In the genomic region with DNA sequence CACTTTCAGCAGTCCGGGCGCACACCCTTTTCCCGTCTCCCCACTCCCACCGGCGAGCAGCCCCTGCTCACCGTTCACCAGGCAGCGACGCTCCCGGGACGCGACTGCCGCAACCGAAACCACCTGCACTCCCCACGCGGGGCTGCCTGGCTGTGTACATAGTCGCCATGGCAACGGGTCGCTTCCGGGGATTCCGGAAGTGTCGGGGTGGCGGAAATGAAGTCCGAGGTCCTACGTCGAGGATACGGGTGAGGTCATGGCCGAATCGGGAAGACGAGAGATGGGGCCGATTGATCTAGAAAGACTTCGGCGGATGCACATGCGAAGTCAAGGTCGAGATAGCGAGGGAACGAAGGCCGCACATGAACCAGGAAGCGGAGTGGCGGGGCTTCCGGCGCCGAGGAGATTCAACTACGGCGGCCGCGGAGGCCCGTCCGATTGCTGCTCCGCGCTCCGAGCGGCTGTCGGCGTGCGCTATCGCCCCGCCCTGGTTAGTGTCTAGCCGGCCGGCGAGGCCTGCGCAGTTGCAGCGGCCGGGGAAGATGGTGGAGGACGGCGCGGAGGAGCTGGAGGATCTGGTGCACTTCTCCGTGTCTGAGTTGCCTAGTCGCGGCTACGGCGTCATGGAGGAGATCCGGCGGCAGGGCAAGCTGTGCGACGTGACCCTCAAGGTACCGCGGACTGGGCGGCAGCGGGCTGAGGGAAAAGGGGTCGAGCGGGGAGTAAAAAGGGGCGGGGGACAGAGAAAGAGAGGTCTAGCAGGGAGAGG, we compare ENCODE assay signal across 8 cellular contexts. TPM values are rescaled to one million over a fixed set of nuclear protein-coding genes. Genes with fewer than 3 reads are reported as not detected.
A peak's percentile ranks its signal among the peaks of the same experiment; 100 is the strongest.
DNase-seq lines count a peak whose midpoint lies in the region; TF ChIP-seq lines count a peak whose summit lies in the region.

A gene with protein sequence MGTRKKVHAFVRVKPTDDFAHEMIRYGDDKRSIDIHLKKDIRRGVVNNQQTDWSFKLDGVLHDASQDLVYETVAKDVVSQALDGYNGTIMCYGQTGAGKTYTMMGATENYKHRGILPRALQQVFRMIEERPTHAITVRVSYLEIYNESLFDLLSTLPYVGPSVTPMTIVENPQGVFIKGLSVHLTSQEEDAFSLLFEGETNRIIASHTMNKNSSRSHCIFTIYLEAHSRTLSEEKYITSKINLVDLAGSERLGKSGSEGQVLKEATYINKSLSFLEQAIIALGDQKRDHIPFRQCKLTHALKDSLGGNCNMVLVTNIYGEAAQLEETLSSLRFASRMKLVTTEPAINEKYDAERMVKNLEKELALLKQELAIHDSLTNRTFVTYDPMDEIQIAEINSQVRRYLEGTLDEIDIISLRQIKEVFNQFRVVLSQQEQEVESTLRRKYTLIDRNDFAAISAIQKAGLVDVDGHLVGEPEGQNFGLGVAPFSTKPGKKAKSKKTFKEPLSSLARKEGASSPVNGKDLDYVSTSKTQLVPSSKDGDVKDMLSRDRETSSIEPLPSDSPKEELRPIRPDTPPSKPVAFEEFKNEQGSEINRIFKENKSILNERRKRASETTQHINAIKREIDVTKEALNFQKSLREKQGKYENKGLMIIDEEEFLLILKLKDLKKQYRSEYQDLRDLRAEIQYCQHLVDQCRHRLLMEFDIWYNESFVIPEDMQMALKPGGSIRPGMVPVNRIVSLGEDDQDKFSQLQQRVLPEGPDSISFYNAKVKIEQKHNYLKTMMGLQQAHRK (minus strand): TSS at position 376 of the 769 bp plus-strand sequence. CDS start 5,425 bp downstream, outside the sequence.
A gene (plus strand): TSS at position 521 of the 769 bp plus-strand sequence. CDS start 22 bp downstream, at position 543.

- under 1% methylated on average over 62 of the region's 82 CpGs for WGBS in suprapubic skin

- CTCF ChIA-PET in HEK293T (lab: Yijun Ruan, JAX), result no interaction called here

- DNase-seq in GM04504 (ENCODE audit: low read depth), result peak; percentile 90
- DNase-seq in HEK293T (ENCODE audit: extremely low spot score), result peak; percentile 92
- peak; percentile 91 for DNase-seq in MV-4-11 (lab: John Stamatoyannopoulos, UW)
- peak; percentile 92 for DNase-seq in SK-N-DZ (ENCODE audit: low spot score)
- DNase-seq in globus pallidus (ENCODE audit: low spot score), result peak; percentile 93
- peak; percentile 90 for DNase-seq in occipital lobe (lab: John Stamatoyannopoulos, UW)
- peak; percentile 97 for DNase-seq in suprapubic skin (ENCODE audit: low spot score in 2 of 2)

- H3K36me3 ChIP-seq in suprapubic skin, result no peaks in the 10 kb centered on the region

- no peaks in the 10 kb centered on the region for H3K27me3 Mint-ChIP-seq in activated naive CD4-positive, alpha-beta T cell treated with anti-CD3 and anti-CD28 coated beads, Interleukin-2, amount 50 U/mL, for 24 hours

- H3K4me3 Mint-ChIP-seq in activated naive CD4-positive, alpha-beta T cell treated with anti-CD3 and anti-CD28 coated beads, Interleukin-2, amount 50 U/mL, for 24 hours, result peak within 1 kb of the TSS; percentile 95

- no peaks in the 10 kb centered on the region for H3K27me3 ChIP-seq in suprapubic skin

- no peak for TF ChIP-seq CTCF in suprapubic skin (IDR thresholded peaks at IDR 0.05)

- no peaks in the 10 kb centered on the region for H3K9me3 ChIP-seq in suprapubic skin

- peak in 1 of 2 donors; percentile 27 for TF ChIP-seq POLR2A in suprapubic skin (IDR thresholded peaks at IDR 0.05)

- H3K4me1 Mint-ChIP-seq in activated naive CD4-positive, alpha-beta T cell treated with anti-CD3 and anti-CD28 coated beads, Interleukin-2, amount 50 U/mL, for 24 hours, result peaks cover 51% of the 10 kb centered on the region

- peak within 1 kb of the TSS; percentile 99 for H3K27ac Mint-ChIP-seq in activated naive CD4-positive, alpha-beta T cell treated with anti-CD3 and anti-CD28 coated beads, Interleukin-2, amount 50 U/mL, for 24 hours

- H3K36me3 Mint-ChIP-seq in activated naive CD4-positive, alpha-beta T cell treated with anti-CD3 and anti-CD28 coated beads, Interleukin-2, amount 50 U/mL, for 24 hours, result peaks cover 4% of the 10 kb centered on the region

- peaks cover 42% of the 10 kb centered on the region for H3K4me1 ChIP-seq in suprapubic skin

- peak within 1 kb of the TSS; percentile 96 for H3K27ac ChIP-seq in suprapubic skin

- POLR2A ChIA-PET in HEK293T (lab: Yijun Ruan, JAX), result interaction anchor here (0.9 to 1.0 kb wide), 3 partner anchors 11 to 118 kb away, joined by 3 read pairs; no protein-coding TSS in a partner anchor

- no peak for TF ChIP-seq EP300 in suprapubic skin (IDR thresholded peaks at IDR 0.05)

- peak within 1 kb of the TSS; percentile 93 for H3K4me3 ChIP-seq in suprapubic skin

- H3K9me3 Mint-ChIP-seq in activated naive CD4-positive, alpha-beta T cell treated with anti-CD3 and anti-CD28 coated beads, Interleukin-2, amount 50 U/mL, for 24 hours, result no peaks in the 10 kb centered on the region

TF ChIP-seq in HEK293T, 16 proteins besides CTCF, POLR2A, EP300 and RAD21:
- TF ChIP-seq NFRKB (IDR thresholded peaks at IDR 0.05) (no peak), L3MBTL2 (conservative IDR thresholded peaks at IDR 0.05) (peak; percentile 92), ARNT (IDR thresholded peaks at IDR 0.05) (no peak), ELF4 (IDR thresholded peaks at IDR 0.05) (peak; percentile 98), ZNF384 (IDR thresholded peaks at IDR 0.05) (no peak), LEF1 (IDR thresholded peaks at IDR 0.05; ENCODE audit: borderline replicate concordance) (no peak), FOXA1 (IDR thresholded peaks at IDR 0.05) (no peak; the same call in 1 of the 2 replicates), SP1 (IDR thresholded peaks at IDR 0.05) (no peak), TARDBP (IDR thresholded peaks at IDR 0.05) (peak; percentile 87), CTBP1 (IDR thresholded peaks at IDR 0.05; ENCODE audit: borderline replicate concordance) (no peak), SUZ12 (IDR thresholded peaks at IDR 0.05) (no peak), FOXM1 (IDR thresholded peaks at IDR 0.05; ENCODE audit: borderline replicate concordance) (no peak), HDGF (IDR thresholded peaks at IDR 0.05; ENCODE audit: borderline replicate concordance) (no peak)
- TF ChIP-seq, protein P1, sequence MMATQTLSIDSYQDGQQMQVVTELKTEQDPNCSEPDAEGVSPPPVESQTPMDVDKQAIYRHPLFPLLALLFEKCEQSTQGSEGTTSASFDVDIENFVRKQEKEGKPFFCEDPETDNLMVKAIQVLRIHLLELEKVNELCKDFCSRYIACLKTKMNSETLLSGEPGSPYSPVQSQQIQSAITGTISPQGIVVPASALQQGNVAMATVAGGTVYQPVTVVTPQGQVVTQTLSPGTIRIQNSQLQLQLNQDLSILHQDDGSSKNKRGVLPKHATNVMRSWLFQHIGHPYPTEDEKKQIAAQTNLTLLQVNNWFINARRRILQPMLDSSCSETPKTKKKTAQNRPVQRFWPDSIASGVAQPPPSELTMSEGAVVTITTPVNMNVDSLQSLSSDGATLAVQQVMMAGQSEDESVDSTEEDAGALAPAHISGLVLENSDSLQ (IDR thresholded peaks at IDR 0.05), result no peak
TF ChIP-seq in HEK293T: peak in this region for 3.

RNA-seq across cellular contexts. Expression of the first gene that starts in this region (rescaled TPM):
- 4.1 and 5.2 TPM in 2 replicates for polyA plus RNA-seq in SK-N-DZ (2014; cell fraction: cytosol; rRNA removed)
- polyA plus RNA-seq in SK-N-DZ (2014; cell fraction: nucleus; rRNA removed), result 6.9 and 9.3 TPM in 2 replicates
- total RNA-seq in occipital lobe, result 3.1 TPM
- 10 to 100 TPM in 2 of 4 donors, 1 to 10 TPM in 2; 8.8 to 23.4 (median 15.3) TPM for total RNA-seq in suprapubic skin

RNA-seq across cellular contexts. Expression of the second gene that starts in this region (rescaled TPM):
- polyA plus RNA-seq in SK-N-DZ (2014; cell fraction: cytosol; rRNA removed), result 11.8 and 23.9 TPM in 2 replicates
- polyA plus RNA-seq in SK-N-DZ (2014; cell fraction: nucleus; rRNA removed), result 10.5 and 15.3 TPM in 2 replicates
- total RNA-seq in occipital lobe (26.5 TPM), suprapubic skin (10 to 100 TPM; 20.8 to 50.7 (median 38.8) TPM)

Comparison
In these comparisons a context has a peak if more than half of its experiments do, and no peak if none do; other contexts are left out.
1. Peak in every context shown above with its lines: DNase-seq, H3K4me3 ChIP-seq and H3K27ac ChIP-seq.